ENCODE assay signal across 8 cellular contexts in genomic region chr17:77325826-77326581, GRCh38.
DNase-seq lines count a peak whose midpoint lies in the region; ATAC-seq and TF ChIP-seq lines count a peak whose summit lies in the region.

No MANE protein-coding gene starts in this region.

- H3K4me2 ChIP-seq in SK-N-SH, result no peak overlapping the region

- no peak overlapping the region for H2AFZ ChIP-seq in SK-N-SH (ENCODE audit: low read depth)

- peaks cover 31% of the 10 kb centered on the region for H3F3A ChIP-seq in SK-N-SH (replicated peaks; ENCODE audit: insufficient read depth)

- no peak for TF ChIP-seq RAD21 in SK-N-SH (IDR thresholded peaks at IDR 0.05; ENCODE audit: low read length)

- TF ChIP-seq POLR2A in testis (IDR thresholded peaks at IDR 0.05), result no peak

- H3K27ac ChIP-seq in SK-N-SH (ENCODE audit: low read depth in 2 of 2, low read length in 1 of 2), result peak overlapping the region; percentile 36 to 98; a peak in 3 of 4 replicates
- H3K27ac ChIP-seq in foreskin keratinocyte, result peak overlapping the region; percentile 51
- H3K27ac ChIP-seq in testis, result no peak overlapping the region

- H3K27me3 ChIP-seq in SK-N-SH (ENCODE audit: insufficient read depth) (no peaks in the 10 kb centered on the region), foreskin keratinocyte (no peaks in the 10 kb centered on the region), testis (no peaks in the 10 kb centered on the region)

- H3K79me2 ChIP-seq in SK-N-SH (ENCODE audit: insufficient read depth), result peaks cover 76% of the 10 kb centered on the region

- no peak overlapping the region for H3K9ac ChIP-seq in SK-N-SH

- POLR2A ChIA-PET in SK-N-SH (lab: Yijun Ruan, JAX) (interaction anchor here (0.8 kb wide), 1 partner anchor 52 kb away, joined by 3 read pairs; no protein-coding TSS in a partner anchor), T-cell (lab: Charles Lee) (interaction anchor here in 1 of 2 donors (0.5 kb wide), 1 partner anchor 380 kb away, joined by 7 read pairs; no protein-coding TSS in a partner anchor)

- H4K20me1 ChIP-seq in SK-N-SH (ENCODE audit: insufficient read depth), result no peaks in the 10 kb centered on the region

- CTCF ChIA-PET in SK-N-SH (lab: Yijun Ruan, JAX) (interaction anchor here (1.1 to 8.3 kb wide), 5 partner anchors 17 to 169 kb away, joined by 3 to 205 read pairs (median 9); no protein-coding TSS in a partner anchor), T-cell (lab: Charles Lee) (interaction anchor here in 1 of 2 donors (1.1 kb wide), 1 partner anchor 169 kb away, joined by 3 read pairs; no protein-coding TSS in a partner anchor)

- TF ChIP-seq EP300 in SK-N-SH (IDR thresholded peaks at IDR 0.05; ENCODE audit: borderline replicate concordance in 1 of 2, low read depth in 1 of 2, low read length in 1 of 2), result no peak

- no peaks in the 10 kb centered on the region for H3K9me3 Mint-ChIP-seq in T-cell
- H3K9me3 Mint-ChIP-seq in stimulated activated effector memory CD8-positive, alpha-beta T cell treated with anti-CD3 and anti-CD28 coated beads, Interleukin-12 subunit alpha, Interleukin-12 subunit beta, amount 100 ng/mL, for 72 hours, result no peaks in the 10 kb centered on the region

- TF ChIP-seq CTCF in SK-N-SH (IDR thresholded peaks at IDR 0.05) (no peak), foreskin keratinocyte (conservative IDR thresholded peaks at IDR 0.05) (no peak), testis (IDR thresholded peaks at IDR 0.05) (no peak)

- intact Hi-C loops in testis (cut with DNase I; ENCODE audit: low total_unique reads), result no loop called here

- H3K4me3 ChIP-seq in SK-N-SH (ENCODE audit: low read depth in 2 of 2, low read length in 1 of 2) (no peak overlapping the region), testis (no peak overlapping the region)

- H3K4me3 Mint-ChIP-seq in T-cell, result peak overlapping the region in 1 of 3 donors; percentile 81
- H3K4me3 Mint-ChIP-seq in stimulated activated effector memory CD8-positive, alpha-beta T cell treated with anti-CD3 and anti-CD28 coated beads, Interleukin-12 subunit alpha, Interleukin-12 subunit beta, amount 100 ng/mL, for 72 hours, result peak overlapping the region; percentile 51

- peak overlapping the region; percentile 75 to 80 for H3K27ac Mint-ChIP-seq in T-cell
- H3K27ac Mint-ChIP-seq in stimulated activated effector memory CD8-positive, alpha-beta T cell treated with anti-CD3 and anti-CD28 coated beads, Interleukin-12 subunit alpha, Interleukin-12 subunit beta, amount 100 ng/mL, for 72 hours, result peak overlapping the region; percentile 77

- H3K27me3 Mint-ChIP-seq in T-cell, result no peaks in the 10 kb centered on the region

- H3K4me1 ChIP-seq in SK-N-SH (ENCODE audit: control insufficient read depth in 1 of 2, insufficient read depth in 2 of 2, low read depth in 1 of 2, low read length in 1 of 2), result peaks cover 38 to 48% of the 10 kb centered on the region in 2 experiments; a peak in 3 of 4 replicates
- peaks cover 11% of the 10 kb centered on the region for H3K4me1 ChIP-seq in foreskin keratinocyte
- H3K4me1 ChIP-seq in testis, result peaks cover 20% of the 10 kb centered on the region

- H3K9me2 ChIP-seq in SK-N-SH, result no peaks in the 10 kb centered on the region

- H3K36me3 ChIP-seq in SK-N-SH (replicated peaks in 1 of 2; ENCODE audit: control insufficient read depth in 1 of 2, insufficient read depth in 2 of 2, low read length in 1 of 2), result no peaks in the 10 kb centered on the region
- no peaks in the 10 kb centered on the region for H3K36me3 ChIP-seq in testis (ENCODE audit: low read depth, missing control alignments)

- peaks cover 40 to 65% (median 54%) of the 10 kb centered on the region in 3 donors for H3K4me1 Mint-ChIP-seq in T-cell
- H3K4me1 Mint-ChIP-seq in stimulated activated effector memory CD8-positive, alpha-beta T cell treated with anti-CD3 and anti-CD28 coated beads, Interleukin-12 subunit alpha, Interleukin-12 subunit beta, amount 100 ng/mL, for 72 hours, result peaks cover 36% of the 10 kb centered on the region

- no peak for DNase-seq in SK-N-SH
- DNase-seq in T-cell, result peak in 3 of 34 experiments; percentile 27 to 34 (median 33)
- no peak for DNase-seq in foreskin keratinocyte
- no peak for DNase-seq in stimulated activated effector memory CD8-positive, alpha-beta T cell treated with anti-CD3 and anti-CD28 coated beads, Interleukin-12 subunit alpha, Interleukin-12 subunit beta, amount 100 ng/mL, for 72 hours (ENCODE audit: low spot score in 2 of 2)
- DNase-seq in testis, result no peak
- DNase-seq in D341Med (ENCODE audit: low spot score), result no peak

- H3K9me3 ChIP-seq in SK-N-SH, result no peaks in the 10 kb centered on the region
- no peaks in the 10 kb centered on the region for H3K9me3 ChIP-seq in testis

- no peak for ATAC-seq in SK-N-SH treated with all-trans-retinoic acid at 6 μM for 48 hours
- ATAC-seq in T-cell (replicated peaks in 1 of 4), result peak in 3 of 4 experiments; percentile 3 to 29 (median 9)
- ATAC-seq in foreskin keratinocyte, result no peak
- no peak for ATAC-seq in stimulated activated effector memory CD8-positive, alpha-beta T cell treated with anti-CD3 and anti-CD28 coated beads, Interleukin-12 subunit alpha, Interleukin-12 subunit beta, amount 100 ng/mL, for 72 hours
- no peak for ATAC-seq in HG02970 (IDR thresholded peaks at IDR 0.05; ENCODE audit: low FRiP score, unreplicated experiment)

- H3K36me3 Mint-ChIP-seq in T-cell, result no peaks in the 10 kb centered on the region
- H3K36me3 Mint-ChIP-seq in stimulated activated effector memory CD8-positive, alpha-beta T cell treated with anti-CD3 and anti-CD28 coated beads, Interleukin-12 subunit alpha, Interleukin-12 subunit beta, amount 100 ng/mL, for 72 hours, result peaks cover 13% of the 10 kb centered on the region

- 95% methylated on average over 21 of the region's 21 CpGs for WGBS in SK-N-SH (ENCODE audit: low lambda C conversion rate)
- WGBS in testis, 2 donors, result 92 to 93% methylated on average over 19 to 20 of the region's 21 CpGs

TF ChIP-seq in SK-N-SH, 30 proteins besides CTCF, POLR2A, EP300 and RAD21 (continues in another document):
- no peak for TF ChIP-seq FOXM1 (IDR thresholded peaks at IDR 0.05; ENCODE audit: low read depth)
- TF ChIP-seq NRF1 (IDR thresholded peaks at IDR 0.05; ENCODE audit: low read depth, low read length), result no peak
- TF ChIP-seq ZBTB33 (IDR thresholded peaks at IDR 0.05; ENCODE audit: borderline replicate concordance, low read depth), result no peak

TF ChIP-seq in SK-N-SH treated with all-trans-retinoic acid at 6 μM for 48 hours, 23 proteins besides CTCF, POLR2A, EP300 and RAD21 (continues in another document):
- TF ChIP-seq CSRNP3 (CRISPR knock-in tag; IDR thresholded peaks at IDR 0.05), result no peak
- no peak for TF ChIP-seq SNAI2 (CRISPR knock-in tag; IDR thresholded peaks at IDR 0.05)
- no peak for TF ChIP-seq GLIS3 (CRISPR knock-in tag; IDR thresholded peaks at IDR 0.05)
- TF ChIP-seq TCF4 (CRISPR knock-in tag; IDR thresholded peaks at IDR 0.05; ENCODE audit: borderline replicate concordance), result no peak
- TF ChIP-seq ZNF565 (CRISPR knock-in tag; conservative IDR thresholded peaks at IDR 0.05; ENCODE audit: low read depth), result no peak
- no peak for TF ChIP-seq POU6F1 (CRISPR knock-in tag; IDR thresholded peaks at IDR 0.05; ENCODE audit: borderline replicate concordance, low read depth)
- TF ChIP-seq TSHZ2 (CRISPR knock-in tag; IDR thresholded peaks at IDR 0.05), result no peak
- TF ChIP-seq PPARA (CRISPR knock-in tag; IDR thresholded peaks at IDR 0.05; ENCODE audit: borderline replicate concordance), result no peak

Comparison
In these comparisons a context has a peak if more than half of its experiments do, and no peak if none do; other contexts are left out.
1. H3K27ac ChIP-seq: peak in SK-N-SH (2 of 2) and foreskin keratinocyte (single experiment); none in testis (0 of 2).
2. ATAC-seq: peak in T-cell (3 of 4); none in SK-N-SH treated with all-trans-retinoic acid at 6 μM for 48 hours (single experiment), foreskin keratinocyte (single experiment), stimulated activated effector memory CD8-positive, alpha-beta T cell treated with anti-CD3 and anti-CD28 coated beads, Interleukin-12 subunit alpha, Interleukin-12 subunit beta, amount 100 ng/mL, for 72 hours (single experiment) and HG02970 (single experiment).